ENCODE assay signal across 8 cellular contexts in genomic region chr6:32047855-32048766, GRCh38. TPM values are rescaled to one million over a fixed set of nuclear protein-coding genes. Genes with fewer than 3 reads are reported as not detected.
A peak's percentile ranks its signal among the peaks of the same experiment; 100 is the strongest.
DNase-seq lines count a peak whose midpoint lies in the region; ATAC-seq, FAIRE-seq and TF ChIP-seq lines count a peak whose summit lies in the region.

No MANE protein-coding gene starts in this region.

- no peak overlapping the region for H3K9ac ChIP-seq in kidney (ENCODE audit: low read length in 2 of 2)

- TF ChIP-seq CTCF in WI38 (IDR thresholded peaks at IDR 0.05; ENCODE audit: low read depth, low read length) (peak; percentile 80), breast epithelium (IDR thresholded peaks at IDR 0.05) (peak; percentile 83 to 89 (median 88)), kidney (IDR thresholded peaks at IDR 0.05; ENCODE audit: borderline replicate concordance, extremely low read depth, insufficient read depth) (peak; percentile 76)

- H3K27me3 ChIP-seq in breast epithelium: no peaks in the 10 kb centered on the region

- H3K4me1 ChIP-seq in breast epithelium (peaks cover 0 to 3% of the 10 kb centered on the region in 2 donors), kidney (ENCODE audit: control insufficient read depth in 1 of 2, insufficient read depth in 1 of 2, low read depth in 1 of 2, low read length in 2 of 2) (peaks cover 0 to 3% of the 10 kb centered on the region in 2 donors)

- intact Hi-C loops in breast epithelium (cut with DNase I; ENCODE audit: low total_unique reads): no loop called here
- intact Hi-C loops in kidney (cut with DNase I): no loop called here

- TF ChIP-seq POLR2A in breast epithelium (IDR thresholded peaks at IDR 0.05): no peak

- H3K36me3 ChIP-seq in breast epithelium (no peaks in the 10 kb centered on the region), kidney (ENCODE audit: control insufficient read depth in 1 of 2, insufficient read depth in 2 of 2, low read length in 2 of 2) (no peaks in the 10 kb centered on the region)

- H3K27ac ChIP-seq in breast epithelium (peak overlapping the region; percentile 76 to 97), kidney (ENCODE audit: low read depth in 2 of 2, low read length in 2 of 2) (no peak overlapping the region)

- ATAC-seq in GM21717 (IDR thresholded peaks at IDR 0.05; ENCODE audit: unreplicated experiment) (no peak), HG02571 (IDR thresholded peaks at IDR 0.05; ENCODE audit: unreplicated experiment) (no peak)

- no peak overlapping the region for H3K4me3 ChIP-seq in WI38 (ENCODE audit: low read depth, low read length)
- H3K4me3 ChIP-seq in breast epithelium: peak overlapping the region in 1 of 3 donors; percentile 30
- no peak overlapping the region for H3K4me3 ChIP-seq in kidney (ENCODE audit: low read length in 2 of 2)

- FAIRE-seq in kidney (lab: Jason Lieb, UNC): no peak

- H3K9me3 ChIP-seq in breast epithelium (no peaks in the 10 kb centered on the region), kidney (ENCODE audit: control insufficient read depth in 1 of 2, low read length in 2 of 2) (no peaks in the 10 kb centered on the region)

- DNase-seq in Daoy (ENCODE audit: low read depth) (peak; percentile 72), LHCN-M2 (ENCODE audit: low read depth) (peak; percentile 28), breast epithelium (ENCODE audit: low spot score in 2 of 2) (peak; percentile 39 to 78), kidney (peak; percentile 89)
- peak; percentile 56 for DNase-seq in stimulated activated CD4-positive, alpha-beta T cell treated with anti-CD3 and anti-CD28 coated beads, Interleukin-1b, Interleukin-23, amount 100 ng/mL, for 48 hours

RNA-seq across cellular contexts. Expression of gene CYP21A2, which starts 9.9 kb away (rescaled TPM):
- total RNA-seq in Daoy (2014; rRNA removed; shearing (Covaris generic)): not detected in 2 replicates
- total RNA-seq in LHCN-M2 (2014; rRNA removed): 0.13 TPM in 1 of 2 replicates, not detected in the other
- polyA plus RNA-seq in LHCN-M2 (2012): 0.05 TPM
- total RNA-seq in breast epithelium: 10 to 100 TPM in 1 of 3 donors, 1 to 10 TPM in 1, not detected in 1; 1.6 to 14.1 TPM
- 3.2 TPM for total RNA-seq in kidney
- 8.2 TPM for polyA plus RNA-seq in kidney (ENCODE audit: insufficient read depth, low read depth, low replicate concordance)

RNA-seq across cellular contexts. Expression of gene C4B, which starts 33.5 kb away (rescaled TPM):
- total RNA-seq in Daoy (2014; rRNA removed; shearing (Covaris generic)): 0.30 and 3.7 TPM in 2 replicates
- total RNA-seq in LHCN-M2 (2014; rRNA removed): 1.8 and 3.5 TPM in 2 replicates
- 1.4 TPM for polyA plus RNA-seq in LHCN-M2 (2012)
- total RNA-seq in breast epithelium: 100 to 1,000 TPM in 2 of 3 donors, 1 to 10 TPM in 1; 5.6 to 323 (median 298) TPM
- 596 TPM for total RNA-seq in kidney
- 578 TPM for polyA plus RNA-seq in kidney (ENCODE audit: insufficient read depth, low read depth, low replicate concordance)

Comparison
In these comparisons a context has a peak if more than half of its experiments do, and no peak if none do; other contexts are left out.
1. DNase-seq: peak in every context shown above with its lines; median percentile 89 in kidney; 72 in Daoy; 58 in breast epithelium; 56 in stimulated activated CD4-positive, alpha-beta T cell treated with anti-CD3 and anti-CD28 coated beads, Interleukin-1b, Interleukin-23, amount 100 ng/mL, for 48 hours; 28 in LHCN-M2.
2. H3K27ac ChIP-seq: peak in breast epithelium (2 of 2); none in kidney (0 of 2).
3. Peak in every context shown above with its lines, with median percentiles within 50 percentile points of each other: CTCF ChIP-seq.